ENCODE assay signal across 1 cellular context in genomic region chr20:38434770-38435554, GRCh38.
TF ChIP-seq lines count a peak whose summit lies in the region.

TSS of gene SNHG17 (minus strand) at chr20:38435328.

TF ChIP-seq in K562, 482 proteins besides CTCF, POLR2A, EP300 and RAD21 (continued from another document and continues in another):
- no peak for TF ChIP-seq CREB3 (tag; conservative IDR thresholded peaks at IDR 0.05; ENCODE audit: low read depth)
- TF ChIP-seq KLF10 (CRISPR knock-in tag; IDR thresholded peaks at IDR 0.05), result no peak
- TF ChIP-seq, protein P1, sequence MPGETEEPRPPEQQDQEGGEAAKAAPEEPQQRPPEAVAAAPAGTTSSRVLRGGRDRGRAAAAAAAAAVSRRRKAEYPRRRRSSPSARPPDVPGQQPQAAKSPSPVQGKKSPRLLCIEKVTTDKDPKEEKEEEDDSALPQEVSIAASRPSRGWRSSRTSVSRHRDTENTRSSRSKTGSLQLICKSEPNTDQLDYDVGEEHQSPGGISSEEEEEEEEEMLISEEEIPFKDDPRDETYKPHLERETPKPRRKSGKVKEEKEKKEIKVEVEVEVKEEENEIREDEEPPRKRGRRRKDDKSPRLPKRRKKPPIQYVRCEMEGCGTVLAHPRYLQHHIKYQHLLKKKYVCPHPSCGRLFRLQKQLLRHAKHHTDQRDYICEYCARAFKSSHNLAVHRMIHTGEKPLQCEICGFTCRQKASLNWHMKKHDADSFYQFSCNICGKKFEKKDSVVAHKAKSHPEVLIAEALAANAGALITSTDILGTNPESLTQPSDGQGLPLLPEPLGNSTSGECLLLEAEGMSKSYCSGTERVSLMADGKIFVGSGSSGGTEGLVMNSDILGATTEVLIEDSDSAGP (CRISPR knock-in tag; IDR thresholded peaks at IDR 0.05), result 0 out of 2 replicates have a peak, but pooled peaks have one; percentile 46
- TF ChIP-seq KLF1 (tag; IDR thresholded peaks at IDR 0.05), result no peak
- peak; percentile 58 for TF ChIP-seq KHSRP (IDR thresholded peaks at IDR 0.05)
- peak in 1 of 2 experiments; percentile 64; a peak in 1 of 4 replicates for TF ChIP-seq CSDE1 (IDR thresholded peaks at IDR 0.05)
- TF ChIP-seq C11orf30 (IDR thresholded peaks at IDR 0.05; ENCODE audit: low read depth), result peak; percentile 62
- TF ChIP-seq SMC3 (conservative IDR thresholded peaks at IDR 0.05; ENCODE audit: insufficient read depth, low read depth, low read length), result peak; percentile 66
- TF ChIP-seq RBM39 (optimal IDR thresholded peaks at IDR 0.05; ENCODE audit: low read depth, low read length), result no peak
- TF ChIP-seq PHF21A (IDR thresholded peaks at IDR 0.05; ENCODE audit: borderline replicate concordance, low read depth), result peak; percentile 56; the same call in 1 of the 2 replicates
- TF ChIP-seq, protein P2, sequence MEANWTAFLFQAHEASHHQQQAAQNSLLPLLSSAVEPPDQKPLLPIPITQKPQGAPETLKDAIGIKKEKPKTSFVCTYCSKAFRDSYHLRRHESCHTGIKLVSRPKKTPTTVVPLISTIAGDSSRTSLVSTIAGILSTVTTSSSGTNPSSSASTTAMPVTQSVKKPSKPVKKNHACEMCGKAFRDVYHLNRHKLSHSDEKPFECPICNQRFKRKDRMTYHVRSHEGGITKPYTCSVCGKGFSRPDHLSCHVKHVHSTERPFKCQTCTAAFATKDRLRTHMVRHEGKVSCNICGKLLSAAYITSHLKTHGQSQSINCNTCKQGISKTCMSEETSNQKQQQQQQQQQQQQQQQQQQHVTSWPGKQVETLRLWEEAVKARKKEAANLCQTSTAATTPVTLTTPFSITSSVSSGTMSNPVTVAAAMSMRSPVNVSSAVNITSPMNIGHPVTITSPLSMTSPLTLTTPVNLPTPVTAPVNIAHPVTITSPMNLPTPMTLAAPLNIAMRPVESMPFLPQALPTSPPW (CRISPR knock-in tag; IDR thresholded peaks at IDR 0.05), result no peak
- TF ChIP-seq FOXK2 (conservative IDR thresholded peaks at IDR 0.05 in 1 of 2, IDR thresholded peaks at IDR 0.05 in 1 of 2; ENCODE audit: low read depth in 2 of 2), result peak; percentile 55 to 62; a peak in 3 of 4 replicates
- TF ChIP-seq SMARCA5 (IDR thresholded peaks at IDR 0.05), result peak; percentile 50; the same call in 1 of the 2 replicates
- peak; percentile 95 for TF ChIP-seq GABPA (tag; conservative IDR thresholded peaks at IDR 0.05; ENCODE audit: low read depth)
- peak; percentile 98 for TF ChIP-seq POLR2AphosphoS5 (IDR thresholded peaks at IDR 0.05; ENCODE audit: control insufficient read depth, insufficient read depth, low read depth, low read length)
- no peak for TF ChIP-seq PHTF2 (CRISPR knock-in tag; IDR thresholded peaks at IDR 0.05)
- TF ChIP-seq BRD4 (IDR thresholded peaks at IDR 0.05), result peak; percentile 94
- TF ChIP-seq ATF7 (IDR thresholded peaks at IDR 0.05), result peak; percentile 87
- peak; percentile 61 for TF ChIP-seq FOXM1 (IDR thresholded peaks at IDR 0.05; ENCODE audit: low read depth)
- TF ChIP-seq FOXM1 (CRISPR knock-in tag; IDR thresholded peaks at IDR 0.05; ENCODE audit: low read depth), result no peak
- TF ChIP-seq PCBP1 (IDR thresholded peaks at IDR 0.05; ENCODE audit: low read depth, low read length, poor library complexity, severe bottlenecking), result peak; percentile 81
- TF ChIP-seq CBX2 (IDR thresholded peaks at IDR 0.05; ENCODE audit: insufficient read depth, low read length, poor library complexity, severe bottlenecking), result no peak
- no peak for TF ChIP-seq NCOA2 (IDR thresholded peaks at IDR 0.05; ENCODE audit: partially characterized antibody in 2 of 2)
- no peak for TF ChIP-seq ZNF184 (CRISPR knock-in tag; IDR thresholded peaks at IDR 0.05)
- TF ChIP-seq TSC22D4 (tag; IDR thresholded peaks at IDR 0.05), result no peak
- TF ChIP-seq NFATC3 (IDR thresholded peaks at IDR 0.05), result no peak
- TF ChIP-seq ARNT (IDR thresholded peaks at IDR 0.05), result peak; percentile 73 to 81; a peak in 3 of 4 replicates
- TF ChIP-seq HDAC6 (IDR thresholded peaks at IDR 0.05; ENCODE audit: low read depth, low read length), result no peak
- TF ChIP-seq ZNF668 (CRISPR knock-in tag; IDR thresholded peaks at IDR 0.05), result no peak
- peak; percentile 44 for TF ChIP-seq ARID1B (IDR thresholded peaks at IDR 0.05)
- no peak for TF ChIP-seq ZNF444 (CRISPR knock-in tag; IDR thresholded peaks at IDR 0.05)
- peak; percentile 98 for TF ChIP-seq PHF8 (IDR thresholded peaks at IDR 0.05; ENCODE audit: borderline replicate concordance, low read length)
- TF ChIP-seq SOX6 (IDR thresholded peaks at IDR 0.05), result peak; percentile 82
- no peak; the same call in 1 of the 2 replicates for TF ChIP-seq ZKSCAN1 (IDR thresholded peaks at IDR 0.05; ENCODE audit: low read depth, low read length)
- no peak for TF ChIP-seq KAT2B (IDR thresholded peaks at IDR 0.05; ENCODE audit: low read depth, low read length)
- no peak for TF ChIP-seq ZFP30 (CRISPR knock-in tag; IDR thresholded peaks at IDR 0.05; ENCODE audit: borderline replicate concordance)
- TF ChIP-seq ZNF212 (CRISPR knock-in tag; IDR thresholded peaks at IDR 0.05), result no peak
- TF ChIP-seq SETDB1 (IDR thresholded peaks at IDR 0.05; ENCODE audit: low read length), result peak; percentile 61
- TF ChIP-seq, protein P3, sequence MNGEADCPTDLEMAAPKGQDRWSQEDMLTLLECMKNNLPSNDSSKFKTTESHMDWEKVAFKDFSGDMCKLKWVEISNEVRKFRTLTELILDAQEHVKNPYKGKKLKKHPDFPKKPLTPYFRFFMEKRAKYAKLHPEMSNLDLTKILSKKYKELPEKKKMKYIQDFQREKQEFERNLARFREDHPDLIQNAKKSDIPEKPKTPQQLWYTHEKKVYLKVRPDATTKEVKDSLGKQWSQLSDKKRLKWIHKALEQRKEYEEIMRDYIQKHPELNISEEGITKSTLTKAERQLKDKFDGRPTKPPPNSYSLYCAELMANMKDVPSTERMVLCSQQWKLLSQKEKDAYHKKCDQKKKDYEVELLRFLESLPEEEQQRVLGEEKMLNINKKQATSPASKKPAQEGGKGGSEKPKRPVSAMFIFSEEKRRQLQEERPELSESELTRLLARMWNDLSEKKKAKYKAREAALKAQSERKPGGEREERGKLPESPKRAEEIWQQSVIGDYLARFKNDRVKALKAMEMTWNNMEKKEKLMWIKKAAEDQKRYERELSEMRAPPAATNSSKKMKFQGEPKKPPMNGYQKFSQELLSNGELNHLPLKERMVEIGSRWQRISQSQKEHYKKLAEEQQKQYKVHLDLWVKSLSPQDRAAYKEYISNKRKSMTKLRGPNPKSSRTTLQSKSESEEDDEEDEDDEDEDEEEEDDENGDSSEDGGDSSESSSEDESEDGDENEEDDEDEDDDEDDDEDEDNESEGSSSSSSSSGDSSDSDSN (IDR thresholded peaks at IDR 0.05; ENCODE audit: borderline replicate concordance in 1 of 2, low read depth in 2 of 2, low read length in 2 of 2), result no peak
- TF ChIP-seq CTCFL (IDR thresholded peaks at IDR 0.05; ENCODE audit: borderline replicate concordance, insufficient read depth, low read depth, low read length, poor library complexity, severe bottlenecking), result peak; percentile 98
- TF ChIP-seq ZNF197 (CRISPR knock-in tag; IDR thresholded peaks at IDR 0.05; ENCODE audit: low read depth), result peak; percentile 81; the same call in 1 of the 2 replicates
- no peak for TF ChIP-seq ZNF584 (CRISPR knock-in tag; IDR thresholded peaks at IDR 0.05; ENCODE audit: low read depth)
- no peak for TF ChIP-seq ZNF134 (CRISPR knock-in tag; conservative IDR thresholded peaks at IDR 0.05)
- peak; percentile 94 for TF ChIP-seq NBN (IDR thresholded peaks at IDR 0.05; ENCODE audit: low read depth)
- no peak for TF ChIP-seq NFXL1 (CRISPR knock-in tag; IDR thresholded peaks at IDR 0.05)
- no peak for TF ChIP-seq PCBP2 (IDR thresholded peaks at IDR 0.05; ENCODE audit: low read depth, low read length, poor library complexity, severe bottlenecking)
- TF ChIP-seq ZNF436 (CRISPR knock-in tag; IDR thresholded peaks at IDR 0.05), result no peak
- TF ChIP-seq, protein P4, sequence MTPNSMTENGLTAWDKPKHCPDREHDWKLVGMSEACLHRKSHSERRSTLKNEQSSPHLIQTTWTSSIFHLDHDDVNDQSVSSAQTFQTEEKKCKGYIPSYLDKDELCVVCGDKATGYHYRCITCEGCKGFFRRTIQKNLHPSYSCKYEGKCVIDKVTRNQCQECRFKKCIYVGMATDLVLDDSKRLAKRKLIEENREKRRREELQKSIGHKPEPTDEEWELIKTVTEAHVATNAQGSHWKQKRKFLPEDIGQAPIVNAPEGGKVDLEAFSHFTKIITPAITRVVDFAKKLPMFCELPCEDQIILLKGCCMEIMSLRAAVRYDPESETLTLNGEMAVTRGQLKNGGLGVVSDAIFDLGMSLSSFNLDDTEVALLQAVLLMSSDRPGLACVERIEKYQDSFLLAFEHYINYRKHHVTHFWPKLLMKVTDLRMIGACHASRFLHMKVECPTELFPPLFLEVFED (CRISPR knock-in tag; conservative IDR thresholded peaks at IDR 0.05), result no peak
- TF ChIP-seq, protein P5, sequence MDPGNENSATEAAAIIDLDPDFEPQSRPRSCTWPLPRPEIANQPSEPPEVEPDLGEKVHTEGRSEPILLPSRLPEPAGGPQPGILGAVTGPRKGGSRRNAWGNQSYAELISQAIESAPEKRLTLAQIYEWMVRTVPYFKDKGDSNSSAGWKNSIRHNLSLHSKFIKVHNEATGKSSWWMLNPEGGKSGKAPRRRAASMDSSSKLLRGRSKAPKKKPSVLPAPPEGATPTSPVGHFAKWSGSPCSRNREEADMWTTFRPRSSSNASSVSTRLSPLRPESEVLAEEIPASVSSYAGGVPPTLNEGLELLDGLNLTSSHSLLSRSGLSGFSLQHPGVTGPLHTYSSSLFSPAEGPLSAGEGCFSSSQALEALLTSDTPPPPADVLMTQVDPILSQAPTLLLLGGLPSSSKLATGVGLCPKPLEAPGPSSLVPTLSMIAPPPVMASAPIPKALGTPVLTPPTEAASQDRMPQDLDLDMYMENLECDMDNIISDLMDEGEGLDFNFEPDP (CRISPR knock-in tag; IDR thresholded peaks at IDR 0.05), result no peak
- peak; percentile 73 for TF ChIP-seq NR2C1 (IDR thresholded peaks at IDR 0.05)
- peak; percentile 55; the same call in 1 of the 2 replicates for TF ChIP-seq NR2C1 (tag; IDR thresholded peaks at IDR 0.05)
- TF ChIP-seq TAF15 (IDR thresholded peaks at IDR 0.05; ENCODE audit: low read depth, low read length), result no peak
- peak in 1 of 2 experiments; percentile 78; a peak in 1 of 4 replicates for TF ChIP-seq ZMIZ1 (IDR thresholded peaks at IDR 0.05; ENCODE audit: low read depth in 2 of 2, low read length in 2 of 2)
- TF ChIP-seq, protein P6, sequence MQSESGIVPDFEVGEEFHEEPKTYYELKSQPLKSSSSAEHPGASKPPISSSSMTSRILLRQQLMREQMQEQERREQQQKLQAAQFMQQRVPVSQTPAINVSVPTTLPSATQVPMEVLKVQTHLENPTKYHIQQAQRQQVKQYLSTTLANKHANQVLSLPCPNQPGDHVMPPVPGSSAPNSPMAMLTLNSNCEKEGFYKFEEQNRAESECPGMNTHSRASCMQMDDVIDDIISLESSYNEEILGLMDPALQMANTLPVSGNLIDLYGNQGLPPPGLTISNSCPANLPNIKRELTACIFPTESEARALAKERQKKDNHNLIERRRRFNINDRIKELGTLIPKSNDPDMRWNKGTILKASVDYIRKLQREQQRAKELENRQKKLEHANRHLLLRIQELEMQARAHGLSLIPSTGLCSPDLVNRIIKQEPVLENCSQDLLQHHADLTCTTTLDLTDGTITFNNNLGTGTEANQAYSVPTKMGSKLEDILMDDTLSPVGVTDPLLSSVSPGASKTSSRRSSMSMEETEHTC (IDR thresholded peaks at IDR 0.05), result peak; percentile 29; the same call in 1 of the 2 replicates
- 0 out of 2 replicates have a peak, but pooled peaks have one; percentile 22 for TF ChIP-seq ZSCAN29 (IDR thresholded peaks at IDR 0.05)
- TF ChIP-seq NUFIP1 (IDR thresholded peaks at IDR 0.05; ENCODE audit: partially characterized antibody), result no peak
